In the genomic region with DNA sequence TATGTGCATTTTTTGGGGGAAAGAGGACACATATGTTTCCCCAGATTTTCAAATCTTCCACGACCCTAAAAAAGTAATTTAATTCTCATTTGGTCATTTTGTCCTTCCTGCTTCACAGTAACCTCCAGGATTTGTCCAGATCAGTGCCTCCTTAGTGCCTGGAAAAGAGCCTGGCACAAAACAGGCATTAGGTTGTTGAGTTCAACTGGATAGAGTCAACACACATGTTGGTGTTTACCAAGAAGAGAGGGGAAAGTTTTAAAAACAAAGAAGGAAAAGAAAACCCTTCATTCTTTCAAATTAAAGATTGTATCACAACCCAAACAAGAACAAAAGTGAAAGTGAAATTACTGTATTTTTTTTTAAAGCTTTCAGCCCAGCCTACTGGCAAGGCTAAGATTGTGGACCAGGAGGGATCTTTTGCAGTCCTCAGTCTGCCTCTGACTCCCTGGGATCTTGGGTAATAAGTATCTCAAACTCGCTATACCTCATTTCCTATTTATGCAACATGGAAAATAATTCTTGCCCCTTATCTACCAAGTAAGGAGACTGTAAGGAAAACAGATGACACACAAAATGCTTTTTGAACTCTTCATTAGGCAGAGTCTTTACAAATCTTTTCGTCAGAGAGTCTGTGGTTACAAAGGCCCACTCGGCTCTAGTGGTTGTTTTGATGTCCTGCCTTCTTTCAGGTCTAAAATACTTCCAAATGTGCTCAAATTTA, we compare ENCODE assay signal across 8 cellular contexts. TPM values are rescaled to one million over a fixed set of nuclear protein-coding genes. Genes with fewer than 3 reads are reported as not detected.
DNase-seq lines count a peak whose midpoint lies in the region; ATAC-seq and TF ChIP-seq lines count a peak whose summit lies in the region.

No MANE protein-coding gene starts in this region.

- ATAC-seq in left cardiac atrium (peak; percentile 41 to 84), HG03469 (IDR thresholded peaks at IDR 0.05; ENCODE audit: unreplicated experiment) (peak; percentile 52), left lung (peak; percentile 86)

- H3K9me3 ChIP-seq in left lung, result no peaks in the 10 kb centered on the region

- TF ChIP-seq CTCF in left lung (IDR thresholded peaks at IDR 0.05), result no peak

- no peaks in the 10 kb centered on the region for H3K36me3 ChIP-seq in left lung

- DNase-seq in left cardiac atrium (no peak), cardiac septum (ENCODE audit: low spot score) (no peak), left lung (no peak), ecto neural progenitor cell (ENCODE audit: low spot score) (no peak), NCI-H187 treated with DMSO at 0.1 percent for 48 hours (lab: John Stamatoyannopoulos, UW) (no peak)
- DNase-seq in activated T-helper 1 cell treated with anti-CD3 and anti-CD28 coated beads, Interleukin-12 subunit alpha, Interleukin-12 subunit beta, Interleukin-2, Interleukin-4 antibody, amounts not matched to agents 30 ng/mL and 10 ng/mL and 1 ng/mL, durations not matched to agents 14 hours and 24 hours and 36 hours (ENCODE audit: low spot score), result no peak
- DNase-seq in stimulated activated CD4-positive, alpha-beta T cell treated with anti-CD3 and anti-CD28 coated beads, Interleukin-4, amount 100 ng/mL, for 1 hour, result no peak

- peak overlapping the region; percentile 71 to 81 for H3K27ac ChIP-seq in left lung

- peaks cover 0 to 42% of the 10 kb centered on the region in 2 donors for H3K4me1 ChIP-seq in left lung

- H3K27ac Mint-ChIP-seq in activated T-helper 1 cell treated with anti-CD3 and anti-CD28 coated beads, Interleukin-12 subunit alpha, Interleukin-12 subunit beta, Interleukin-2, Interleukin-4 antibody, amounts not matched to agents 30 ng/mL and 10 ng/mL and 1 ng/mL, durations not matched to agents 14 hours and 24 hours and 36 hours, result peak overlapping the region; percentile 77

- H3K4me1 Mint-ChIP-seq in activated T-helper 1 cell treated with anti-CD3 and anti-CD28 coated beads, Interleukin-12 subunit alpha, Interleukin-12 subunit beta, Interleukin-2, Interleukin-4 antibody, amounts not matched to agents 30 ng/mL and 10 ng/mL and 1 ng/mL, durations not matched to agents 14 hours and 24 hours and 36 hours (ENCODE audit: low read depth), result peaks cover 51% of the 10 kb centered on the region

- no peaks in the 10 kb centered on the region for H3K27me3 ChIP-seq in left lung

- no peaks in the 10 kb centered on the region for H3K9me3 Mint-ChIP-seq in activated T-helper 1 cell treated with anti-CD3 and anti-CD28 coated beads, Interleukin-12 subunit alpha, Interleukin-12 subunit beta, Interleukin-2, Interleukin-4 antibody, amounts not matched to agents 30 ng/mL and 10 ng/mL and 1 ng/mL, durations not matched to agents 14 hours and 24 hours and 36 hours

- H3K4me3 ChIP-seq in left lung, result no peak overlapping the region

- peak overlapping the region; percentile 68 for H3K4me3 Mint-ChIP-seq in activated T-helper 1 cell treated with anti-CD3 and anti-CD28 coated beads, Interleukin-12 subunit alpha, Interleukin-12 subunit beta, Interleukin-2, Interleukin-4 antibody, amounts not matched to agents 30 ng/mL and 10 ng/mL and 1 ng/mL, durations not matched to agents 14 hours and 24 hours and 36 hours

- intact Hi-C loops in left cardiac atrium (cut with DNase I), result no loop called here
- intact Hi-C loops in cardiac septum (cut with DNase I), result no loop called here
- intact Hi-C loops in activated T-helper 1 cell treated with anti-CD3 and anti-CD28 coated beads, Interleukin-12 subunit alpha, Interleukin-12 subunit beta, Interleukin-2, Interleukin-4 antibody, amounts not matched to agents 30 ng/mL and 10 ng/mL and 1 ng/mL, durations not matched to agents 14 hours and 24 hours and 36 hours (cut with micrococcal nuclease), result loop anchor here (1.0 to 10.0 kb wide), 5 partner anchors 15 to 273 kb away; a partner anchor contains a TSS
- intact Hi-C loops in left lung (cut with DNase I), result no loop called here

- H3K36me3 Mint-ChIP-seq in activated T-helper 1 cell treated with anti-CD3 and anti-CD28 coated beads, Interleukin-12 subunit alpha, Interleukin-12 subunit beta, Interleukin-2, Interleukin-4 antibody, amounts not matched to agents 30 ng/mL and 10 ng/mL and 1 ng/mL, durations not matched to agents 14 hours and 24 hours and 36 hours (ENCODE audit: low read depth), result no peaks in the 10 kb centered on the region

- H3K27me3 Mint-ChIP-seq in activated T-helper 1 cell treated with anti-CD3 and anti-CD28 coated beads, Interleukin-12 subunit alpha, Interleukin-12 subunit beta, Interleukin-2, Interleukin-4 antibody, amounts not matched to agents 30 ng/mL and 10 ng/mL and 1 ng/mL, durations not matched to agents 14 hours and 24 hours and 36 hours (ENCODE audit: insufficient read depth), result peaks cover 2% of the 10 kb centered on the region

RNA-seq across cellular contexts. Expression of a gene that starts 57.8 kb away (rescaled TPM):
- total RNA-seq in left cardiac atrium (1 to 10 TPM; 7.0 to 9.2 TPM), cardiac septum (8.5 TPM), left lung (10 to 100 TPM; 18.1 to 25.3 TPM)
- 23.5 and 24.1 TPM in 2 replicates for total RNA-seq in activated T-helper 1 cell treated with anti-CD3 and anti-CD28 coated beads, Interleukin-12 subunit alpha, Interleukin-12 subunit beta, Interleukin-2, Interleukin-4 antibody, amounts not matched to agents 30 ng/mL and 10 ng/mL and 1 ng/mL, durations not matched to agents 14 hours and 24 hours and 36 hours
